In the genomic region with DNA sequence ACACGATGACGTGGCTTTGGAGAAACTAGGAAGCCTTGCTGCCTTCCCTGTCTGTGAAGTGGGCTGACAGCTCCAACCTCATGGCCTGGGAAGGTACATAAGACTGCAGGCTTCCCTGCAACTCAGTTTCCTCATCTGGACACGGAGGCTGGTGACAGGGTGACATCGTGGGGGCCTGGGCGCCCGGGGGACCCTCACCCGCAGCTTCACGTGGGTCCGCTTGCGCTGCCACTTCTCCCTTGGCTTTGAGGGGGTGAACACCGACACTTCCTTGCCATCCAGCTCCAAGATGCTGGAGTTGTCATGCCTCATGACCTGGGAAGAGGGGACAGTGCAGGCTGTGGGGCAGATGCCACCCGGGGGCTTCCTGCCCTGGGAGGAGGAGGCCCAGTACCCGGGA, we compare ENCODE assay signal across 17 cellular contexts. TPM values are rescaled to one million over a fixed set of nuclear protein-coding genes. Genes with fewer than 3 reads are reported as not detected.
A peak's percentile ranks its signal among the peaks of the same experiment; 100 is the strongest.
DNase-seq lines count a peak whose midpoint lies in the region; ATAC-seq and TF ChIP-seq lines count a peak whose summit lies in the region.
"Had no signal": no experiment of that assay in that cellular context is flagged by ENCODE, and none has a peak within 500 bp of the region (broad histone marks: within the 10 kb centered on the region; RNA-seq: fewer than 3 reads in every experiment).

No MANE protein-coding gene starts in this region.

- H3K36me3 ChIP-seq in neural progenitor cell = no peaks in the 10 kb centered on the region
- H3K36me3 ChIP-seq in osteoblast (ENCODE audit: insufficient read depth, low read length) = peaks cover 6% of the 10 kb centered on the region
- H3K36me3 ChIP-seq in CD8-positive, alpha-beta T cell (ENCODE audit: insufficient read depth, low read length) = peaks cover 4% of the 10 kb centered on the region

- H3K27me3 ChIP-seq in right cardiac atrium (ENCODE audit: control insufficient read depth, insufficient read depth) (no peaks in the 10 kb centered on the region), neural progenitor cell (no peaks in the 10 kb centered on the region), osteoblast (ENCODE audit: insufficient read depth, low read length) (no peaks in the 10 kb centered on the region)
- no peaks in the 10 kb centered on the region for H3K27me3 ChIP-seq in CD8-positive, alpha-beta T cell (ENCODE audit: insufficient read depth, low read length)
- H3K27me3 ChIP-seq: BLaER1 treated with 17β-estradiol and CSF1 and Interleukin-3, amounts not matched to agents 10 nM and 100 nM had no signal

- H3K9me3 Mint-ChIP-seq in neural progenitor cell = no peaks in the 10 kb centered on the region
- H3K9me3 Mint-ChIP-seq in CD8-positive, alpha-beta T cell = no peaks in the 10 kb centered on the region

- H3K4me3 ChIP-seq in right cardiac atrium (ENCODE audit: low read length) (no peak overlapping the region), neural progenitor cell (no peak overlapping the region), osteoblast (ENCODE audit: insufficient read depth, low read length) (no peak overlapping the region)
- H3K4me3 ChIP-seq in CD8-positive, alpha-beta T cell (ENCODE audit: low read depth, low read length) = no peak overlapping the region
- H3K4me3 ChIP-seq: A549; BLaER1 treated with 17β-estradiol and CSF1 and Interleukin-3, amounts not matched to agents 10 nM and 100 nM had no signal

- peaks cover under 1% of the 10 kb centered on the region for H3K4me1 ChIP-seq in right cardiac atrium (ENCODE audit: control insufficient read depth, insufficient read depth, low read length)
- no peaks in the 10 kb centered on the region for H3K4me1 ChIP-seq in neural progenitor cell
- peaks cover 19% of the 10 kb centered on the region for H3K4me1 ChIP-seq in osteoblast (ENCODE audit: insufficient read depth, low read length)
- peaks cover 15% of the 10 kb centered on the region for H3K4me1 ChIP-seq in CD8-positive, alpha-beta T cell (ENCODE audit: insufficient read depth, low read length)
- H3K4me1 ChIP-seq: A549, Caco-2 had no signal

- no peaks in the 10 kb centered on the region for H3F3A ChIP-seq in neural progenitor cell (ENCODE audit: low read depth)

- H3K27ac ChIP-seq in right cardiac atrium (ENCODE audit: low read length) (no peak overlapping the region), neural progenitor cell (no peak overlapping the region), osteoblast (ENCODE audit: low read depth, low read length) (no peak overlapping the region)
- H3K27ac ChIP-seq in CD8-positive, alpha-beta T cell (ENCODE audit: low read depth, low read length) = no peak overlapping the region
- H3K27ac ChIP-seq: 22Rv1; A549; BLaER1 treated with 17β-estradiol and CSF1 and Interleukin-3, amounts not matched to agents 10 nM and 100 nM; C4-2B had no signal

- no peaks in the 10 kb centered on the region for H3K79me2 ChIP-seq in neural progenitor cell (ENCODE audit: low read depth)
- H3K79me2 ChIP-seq in osteoblast (ENCODE audit: insufficient read depth, low read length) = peaks cover 4% of the 10 kb centered on the region

- POLR2A ChIA-PET in CD8-positive, alpha-beta T cell (lab: Charles Lee) = no interaction called here

- H3K27ac Mint-ChIP-seq in neural progenitor cell = no peak overlapping the region
- no peak overlapping the region for H3K27ac Mint-ChIP-seq in CD8-positive, alpha-beta T cell
- H3K27ac Mint-ChIP-seq: B cell; CD4-positive, alpha-beta memory T cell had no signal

- WGBS in right cardiac atrium = 91% methylated on average over 13 of the region's 13 CpGs

- DNase-seq in right cardiac atrium (peak in 2 of 3 donors; percentile 27 to 40), cardiac septum (ENCODE audit: low spot score) (no peak), neural progenitor cell (ENCODE audit: low spot score) (no peak), osteoblast (ENCODE audit: insufficient read length, low spot score, missing footprints) (peak; percentile 89), NCI-H146 (lab: John Stamatoyannopoulos, UW) (no peak)
- no peak for DNase-seq in CD8-positive, alpha-beta T cell
- DNase-seq: AML-193; Caco-2; Calu3; CD4-positive, alpha-beta memory T cell; DMS79 treated with DMSO at 0.1 percent for 48 hours; GF-D8 had no signal

- peaks cover 23% of the 10 kb centered on the region for H3K4me1 Mint-ChIP-seq in neural progenitor cell
- H3K4me1 Mint-ChIP-seq in CD8-positive, alpha-beta T cell (ENCODE audit: low read depth) = peaks cover 15% of the 10 kb centered on the region

- TF ChIP-seq CTCF in neural progenitor cell (IDR thresholded peaks at IDR 0.05) (no peak), osteoblast (IDR thresholded peaks at IDR 0.05; ENCODE audit: extremely low read depth, low read depth, low read length) (no peak)
- no peak for TF ChIP-seq CTCF in CD8-positive, alpha-beta T cell (IDR thresholded peaks at IDR 0.05)

- H3K9ac ChIP-seq in neural progenitor cell = peak overlapping the region; percentile 13
- H3K9ac ChIP-seq: BLaER1 treated with 17β-estradiol and CSF1 and Interleukin-3, amounts not matched to agents 10 nM and 100 nM had no signal

- peaks cover 3% of the 10 kb centered on the region for H3K36me3 Mint-ChIP-seq in neural progenitor cell
- peaks cover 40% of the 10 kb centered on the region for H3K36me3 Mint-ChIP-seq in CD8-positive, alpha-beta T cell

- CTCF ChIA-PET in CD8-positive, alpha-beta T cell (lab: Charles Lee) = interaction anchor here (1.4 kb wide), 2 partner anchors 35 to 250 kb away, joined by 3 to 4 read pairs; no protein-coding TSS in a partner anchor

- H3K9me3 ChIP-seq in right cardiac atrium (ENCODE audit: control insufficient read depth, low read length) = no peaks in the 10 kb centered on the region
- H3K9me3 ChIP-seq in neural progenitor cell (ENCODE audit: low read depth) = no peaks in the 10 kb centered on the region
- H3K9me3 ChIP-seq in osteoblast (ENCODE audit: low read depth, low read length) = no peaks in the 10 kb centered on the region
- H3K9me3 ChIP-seq in CD8-positive, alpha-beta T cell (ENCODE audit: low read length) = no peaks in the 10 kb centered on the region
- H3K9me3 ChIP-seq: A549; BLaER1 treated with 17β-estradiol and CSF1 and Interleukin-3, amounts not matched to agents 10 nM and 100 nM; Caco-2 had no signal

- intact Hi-C loops in right cardiac atrium (cut with DNase I) = loop anchor here in 1 of 4 donors (10.0 kb wide), 1 partner anchor 247 kb away; a partner anchor contains a TSS
- intact Hi-C loops in cardiac septum (cut with DNase I) = no loop called here
- intact Hi-C loops in CD8-positive, alpha-beta T cell (cut with DNase I, micrococcal nuclease) = no loop called here

- no peak for ATAC-seq in right cardiac atrium
- no peak for ATAC-seq in CD8-positive, alpha-beta T cell
- ATAC-seq: A549 had no signal

- no peak overlapping the region for H3K4me3 Mint-ChIP-seq in neural progenitor cell
- H3K4me3 Mint-ChIP-seq in CD8-positive, alpha-beta T cell = no peak overlapping the region
- H3K4me3 Mint-ChIP-seq: B cell; CD4-positive, alpha-beta memory T cell had no signal

- H2AFZ ChIP-seq in neural progenitor cell (replicated peaks) = no peak overlapping the region
- no peak overlapping the region for H2AFZ ChIP-seq in osteoblast (ENCODE audit: low read length)

- H3K27me3 Mint-ChIP-seq in neural progenitor cell (ENCODE audit: insufficient read depth, low read depth) = peaks cover 3% of the 10 kb centered on the region
- H3K27me3 Mint-ChIP-seq in CD8-positive, alpha-beta T cell (ENCODE audit: low read depth) = no peaks in the 10 kb centered on the region
- H3K27me3 Mint-ChIP-seq: B cell; CD4-positive, alpha-beta memory T cell had no signal

- no peak overlapping the region for H3K4me2 ChIP-seq in neural progenitor cell
- no peak overlapping the region for H3K4me2 ChIP-seq in osteoblast (ENCODE audit: insufficient read depth, low read length)
- H3K4me2 ChIP-seq: A549; BLaER1 treated with 17β-estradiol and CSF1 and Interleukin-3, amounts not matched to agents 10 nM and 100 nM had no signal

- H4K20me1 ChIP-seq in neural progenitor cell (ENCODE audit: low read depth) (peaks cover 3% of the 10 kb centered on the region), osteoblast (ENCODE audit: insufficient read depth, low read length) (peaks cover 2% of the 10 kb centered on the region)

RNA-seq across cellular contexts. Expression of a gene that starts 7.6 kb away (rescaled TPM):
- total RNA-seq in right cardiac atrium (100 to 1,000 TPM; 158 to 185 (median 168) TPM), cardiac septum (139 TPM), neural progenitor cell (ENCODE audit: low replicate concordance) (83.8 and 143 TPM in 2 replicates), osteoblast (117 and 118 TPM in 2 replicates)
- polyA plus RNA-seq in right cardiac atrium = 299 TPM
- 100 to 1,000 TPM; 130 to 131 TPM for total RNA-seq in CD8-positive, alpha-beta T cell

RNA-seq across cellular contexts. Expression of a gene that starts 13.0 kb away (rescaled TPM):
- total RNA-seq in right cardiac atrium (10 to 100 TPM in 3 of 4 donors, 1 to 10 TPM in 1; 9.6 to 17.8 (median 14.7) TPM), cardiac septum (10.6 TPM), neural progenitor cell (ENCODE audit: low replicate concordance) (9.9 and 20.6 TPM in 2 replicates), osteoblast (6.5 and 8.3 TPM in 2 replicates)
- 14.6 TPM for polyA plus RNA-seq in right cardiac atrium
- 10 to 100 TPM in 1 of 2 experiments, 1 to 10 TPM in 1; 9.4 to 10.5 TPM for total RNA-seq in CD8-positive, alpha-beta T cell

RNA-seq across cellular contexts. Expression of a gene that starts 21.8 kb away (rescaled TPM):
- total RNA-seq in right cardiac atrium = 1 to 10 TPM; 6.0 to 7.0 (median 6.7) TPM
- polyA plus RNA-seq in right cardiac atrium = 5.2 TPM
- total RNA-seq in cardiac septum = 7.2 TPM
- 1.9 and 5.3 TPM in 2 replicates for total RNA-seq in neural progenitor cell (ENCODE audit: low replicate concordance)
- 11.9 and 13.0 TPM in 2 replicates for total RNA-seq in osteoblast
- 1 to 10 TPM; 3.5 to 3.6 TPM for total RNA-seq in CD8-positive, alpha-beta T cell

Comparison
In these comparisons a context has a peak if more than half of its experiments do, and no peak if none do; other contexts are left out.
1. DNase-seq: peak in right cardiac atrium (2 of 3) and osteoblast (single experiment); none in cardiac septum (single experiment), neural progenitor cell (single experiment), CD8-positive, alpha-beta T cell (0 of 7) and NCI-H146 (single experiment).